Comparison of ENCODE assay signal across 26 cellular contexts in genomic region chrX:69298466-69299140, GRCh38.
A peak's percentile ranks its signal among the peaks of the same experiment; 100 is the strongest.
DNase-seq lines count a peak whose midpoint lies in the region; ATAC-seq and TF ChIP-seq lines count a peak whose summit lies in the region.
"Had no signal": no experiment of that assay in that cellular context is flagged by ENCODE, and none has a peak within 500 bp of the region (broad histone marks: within the 10 kb centered on the region; RNA-seq: fewer than 3 reads in every experiment).

No MANE protein-coding gene starts in this region.

- POLR2A ChIA-PET in A673 (lab: Charles Lee; ENCODE audit: low non-redundant PET) (no interaction called here), RWPE1 (lab: Yijun Ruan, JAX; ENCODE audit: low non-redundant PET) (no interaction called here)

- peak overlapping the region; percentile 65 for H3K27ac ChIP-seq in A673 (ENCODE audit: low read depth, low read length, poor library complexity, severe bottlenecking)
- H3K27ac ChIP-seq in RWPE1: peak overlapping the region; percentile 35; the same call in 1 of the 2 replicates
- H3K27ac ChIP-seq: body of pancreas, esophagus muscularis mucosa, HL-60, tibial artery had no signal

- DNase-seq in A673 (ENCODE audit: low spot score): peak; percentile 67
- peak; percentile 20 for DNase-seq in Daoy (ENCODE audit: low read depth)
- no peak for DNase-seq in RWPE1 (ENCODE audit: low spot score)
- DNase-seq in fibroblast of mammary gland (ENCODE audit: low read depth): peak; percentile 37
- no peak for DNase-seq in NCI-H146 (lab: John Stamatoyannopoulos, UW)
- DNase-seq in SW480 (ENCODE audit: low spot score): no peak
- DNase-seq: activated CD8-positive, alpha-beta T cell treated with anti-CD3 and anti-CD28 coated beads, Interleukin-2, amount 10 ng/mL, durations not matched to agents 7 days and 5 days; activated gamma-delta T cell; body of pancreas; CD4-positive, alpha-beta T cell; DMS53; effector CD8-positive, alpha-beta T cell; glutamatergic neuron; H9; mesendoderm; naive thymus-derived CD4-positive, alpha-beta T cell; NCI-H1105 treated with DMSO at 0.1 percent for 48 hours; NCI-H2081; nucleus accumbens; PC-3; stimulated activated naive CD8-positive, alpha-beta T cell treated with anti-CD3 and anti-CD28 coated beads, Interleukin-15, amount 100 ng/mL, for 72 hours; tibial artery had no signal

- no peak overlapping the region for H3K4me3 ChIP-seq in A673 (ENCODE audit: low read depth, low read length, poor library complexity, severe bottlenecking)
- no peak overlapping the region for H3K4me3 ChIP-seq in fibroblast of mammary gland (ENCODE audit: control insufficient read depth, low read depth, low read length)
- H3K4me3 ChIP-seq: body of pancreas, esophagus muscularis mucosa, tibial artery had no signal

- no peak for ATAC-seq in HG03108 (IDR thresholded peaks at IDR 0.05; ENCODE audit: unreplicated experiment)
- no peak for ATAC-seq in GM18520 (IDR thresholded peaks at IDR 0.05; ENCODE audit: unreplicated experiment)
- ATAC-seq: activated CD8-positive, alpha-beta T cell treated with anti-CD3 and anti-CD28 coated beads, Interleukin-2, amount 10 ng/mL, durations not matched to agents 7 days and 5 days; body of pancreas; naive thymus-derived CD4-positive, alpha-beta T cell; PC-3; stimulated activated naive CD8-positive, alpha-beta T cell treated with anti-CD3 and anti-CD28 coated beads, Interleukin-15, amount 100 ng/mL, for 72 hours had no signal

- BruUV-seq in A673 (replicated peaks; lab: Mats Ljungman, UMichigan): no TSS peak

- TF ChIP-seq CTCF in A673 (conservative IDR thresholded peaks at IDR 0.05; ENCODE audit: low read depth, low read length) (no peak), RWPE1 (conservative IDR thresholded peaks at IDR 0.05; ENCODE audit: low read depth) (no peak), fibroblast of mammary gland (conservative IDR thresholded peaks at IDR 0.05; ENCODE audit: control insufficient read depth, insufficient read depth, low read depth, low read length) (no peak)

- H3K27me3 ChIP-seq in A673 (replicated peaks; ENCODE audit: insufficient read depth, low read depth, low read length, poor library complexity): no peaks in the 10 kb centered on the region
- H3K27me3 ChIP-seq: body of pancreas, tibial artery had no signal

- H3K36me3 ChIP-seq in A673 (ENCODE audit: insufficient read depth, low read length, poor library complexity, severe bottlenecking): no peaks in the 10 kb centered on the region
- H3K36me3 ChIP-seq: esophagus muscularis mucosa, tibial artery had no signal

- no peaks in the 10 kb centered on the region for H3K9me3 ChIP-seq in A673 (ENCODE audit: low read depth, low read length, poor library complexity, severe bottlenecking)
- H3K9me3 ChIP-seq: body of pancreas, esophagus muscularis mucosa, tibial artery had no signal

- CTCF ChIA-PET in A673 (lab: Charles Lee): interaction anchor here (0.9 kb wide), 1 partner anchor 89 kb away, joined by 12 read pairs; no protein-coding TSS in a partner anchor
- CTCF ChIA-PET in RWPE1 (lab: Yijun Ruan, JAX): interaction anchor here (0.8 kb wide), 1 partner anchor 168 kb away, joined by 5 read pairs; no protein-coding TSS in a partner anchor

- intact Hi-C loops in A673 (cut with micrococcal nuclease; ENCODE audit: unreplicated experiment): no loop called here

- peaks cover 48% of the 10 kb centered on the region for H3K4me1 ChIP-seq in A673 (ENCODE audit: insufficient read depth, low read length, poor library complexity, severe bottlenecking)
- H3K4me1 ChIP-seq: body of pancreas, esophagus muscularis mucosa, tibial artery had no signal

Comparison
In these comparisons a context has a peak if more than half of its experiments do, and no peak if none do; other contexts are left out.
1. DNase-seq: peak in A673 (single experiment), Daoy (single experiment) and fibroblast of mammary gland (single experiment); none in RWPE1 (single experiment), NCI-H146 (single experiment) and SW480 (single experiment).